13 cellular contexts compared by ENCODE assay signal in the genomic region with DNA sequence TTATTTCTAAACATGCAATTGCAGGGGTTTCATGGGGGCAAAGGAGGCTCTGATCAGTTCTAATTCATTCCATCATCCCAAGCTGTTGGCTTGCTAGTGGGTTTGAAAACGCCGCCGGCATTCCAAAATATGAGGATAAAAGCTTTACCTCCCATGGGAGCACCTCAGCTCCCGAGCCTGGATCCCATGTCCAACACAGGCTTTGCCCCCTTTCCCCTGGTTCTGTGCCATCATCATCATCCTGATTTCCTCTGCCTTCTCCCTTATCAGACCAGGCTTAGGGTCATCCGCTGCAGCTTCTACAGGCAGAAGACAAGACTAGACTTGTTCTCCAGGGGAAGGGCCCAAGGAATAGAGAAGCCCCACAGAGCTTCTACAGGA.
"Had no signal": no experiment of that assay in that cellular context is flagged by ENCODE, and none has a peak within 500 bp of the region (broad histone marks: within the 10 kb centered on the region; RNA-seq: fewer than 3 reads in every experiment).

No MANE protein-coding gene starts in this region.

- H3K4me3 ChIP-seq: ascending aorta, left lung, psoas muscle, right lobe of liver, testis, vagina had no signal

- H3K27me3 ChIP-seq: ascending aorta, left lung, right lobe of liver, testis, vagina had no signal

- H3K27me3 Mint-ChIP-seq: activated CD4-positive, alpha-beta memory T cell treated with anti-CD3 and anti-CD28 coated beads for 36 hours; stimulated activated naive CD8-positive, alpha-beta T cell treated with anti-CD3 and anti-CD28 coated beads, Interleukin-15, Interleukin-2, amounts not matched to agents 100 ng/mL and 50 ng/mL, for 24 hours had no signal

- H3K9me3 Mint-ChIP-seq: activated CD4-positive, alpha-beta memory T cell treated with anti-CD3 and anti-CD28 coated beads for 36 hours; stimulated activated naive CD8-positive, alpha-beta T cell treated with anti-CD3 and anti-CD28 coated beads, Interleukin-15, Interleukin-2, amounts not matched to agents 100 ng/mL and 50 ng/mL, for 24 hours had no signal

- H3K4me3 Mint-ChIP-seq: activated CD4-positive, alpha-beta memory T cell treated with anti-CD3 and anti-CD28 coated beads for 36 hours; stimulated activated naive CD8-positive, alpha-beta T cell treated with anti-CD3 and anti-CD28 coated beads, Interleukin-15, Interleukin-2, amounts not matched to agents 100 ng/mL and 50 ng/mL, for 24 hours had no signal

- DNase-seq: activated CD4-positive, alpha-beta memory T cell treated with anti-CD3 and anti-CD28 coated beads for 36 hours; activated naive CD4-positive, alpha-beta T cell; foreskin melanocyte; left lung; occipital lobe; psoas muscle; right lobe of liver; stimulated activated CD4-positive, alpha-beta T cell treated with anti-CD3 and anti-CD28 coated beads, Interleukin-12 subunit alpha, Interleukin-12 subunit beta, amount 100 ng/mL, for 4 hours; SW 1271; testis had no signal

- H3K9me3 ChIP-seq: ascending aorta, left lung, psoas muscle, right lobe of liver, testis, vagina had no signal

- H3K27ac Mint-ChIP-seq: activated CD4-positive, alpha-beta memory T cell treated with anti-CD3 and anti-CD28 coated beads for 36 hours; stimulated activated naive CD8-positive, alpha-beta T cell treated with anti-CD3 and anti-CD28 coated beads, Interleukin-15, Interleukin-2, amounts not matched to agents 100 ng/mL and 50 ng/mL, for 24 hours had no signal

- H3K4me1 ChIP-seq: psoas muscle, right lobe of liver had no signal

- ATAC-seq: left lung, psoas muscle, right lobe of liver had no signal

- H3K27ac ChIP-seq: ascending aorta, psoas muscle, right lobe of liver, vagina had no signal
